1 cellular context compared by ENCODE assay signal in genomic region chr3:141231923-141232861, GRCh38.
TF ChIP-seq lines count a peak whose summit lies in the region.

No MANE protein-coding gene starts in this region.

TF ChIP-seq in Ishikawa, 13 proteins besides CTCF, POLR2A, EP300 and RAD21 (continued from another document):
- TF ChIP-seq REST (IDR thresholded peaks at IDR 0.05; ENCODE audit: low read depth) (no peak), CREB1 (IDR thresholded peaks at IDR 0.05; ENCODE audit: low read depth) (no peak)
